Comparison of ENCODE assay signal across 8 cellular contexts in genomic region chr1:226110249-226111108, GRCh38. TPM values are rescaled to one million over a fixed set of nuclear protein-coding genes. Genes with fewer than 3 reads are reported as not detected.
DNase-seq lines count a peak whose midpoint lies in the region; ATAC-seq and TF ChIP-seq lines count a peak whose summit lies in the region.

No MANE protein-coding gene starts in this region.

- H3K14ac ChIP-seq in neuronal stem cell (ENCODE audit: low read length): no peak overlapping the region

- peak overlapping the region; percentile 52 for H3K27ac ChIP-seq in CD8-positive, alpha-beta T cell (ENCODE audit: low read depth, low read length)
- H3K27ac ChIP-seq in Peyer's patch (peak overlapping the region; percentile 93 to 98 (median 96)), foreskin keratinocyte (peak overlapping the region; percentile 85), neuronal stem cell (replicated peaks; ENCODE audit: low read length) (no peak overlapping the region), thoracic aorta (peak overlapping the region; percentile 93 to 97)

- no peaks in the 10 kb centered on the region for H3K9me3 ChIP-seq in CD8-positive, alpha-beta T cell (ENCODE audit: low read length)
- H3K9me3 ChIP-seq in Peyer's patch: no peaks in the 10 kb centered on the region
- H3K9me3 ChIP-seq in neuronal stem cell (replicated peaks in 1 of 2; ENCODE audit: control insufficient read depth in 2 of 2, insufficient read depth in 1 of 2, low read depth in 1 of 2, low read length in 2 of 2): no peaks in the 10 kb centered on the region
- H3K9me3 ChIP-seq in thoracic aorta: no peaks in the 10 kb centered on the region

- peak overlapping the region; percentile 89 for H3K4me2 ChIP-seq in neuronal stem cell (ENCODE audit: insufficient read depth, low read length, poor library complexity, severe bottlenecking)

- peak overlapping the region; percentile 63 for H3K4me3 ChIP-seq in CD8-positive, alpha-beta T cell (ENCODE audit: low read depth, low read length)
- peak overlapping the region; percentile 59 to 79 (median 71) for H3K4me3 ChIP-seq in Peyer's patch
- H3K4me3 ChIP-seq in neuronal stem cell (ENCODE audit: low read length in 2 of 2): peak overlapping the region; percentile 71 to 84
- H3K4me3 ChIP-seq in thoracic aorta: peak overlapping the region; percentile 77

- peak overlapping the region; percentile 68 for H3K9ac ChIP-seq in neuronal stem cell (ENCODE audit: low read depth, low read length, poor library complexity)

- no peaks in the 10 kb centered on the region for H3K27me3 ChIP-seq in CD8-positive, alpha-beta T cell (ENCODE audit: insufficient read depth, low read length)
- H3K27me3 ChIP-seq in Peyer's patch (no peaks in the 10 kb centered on the region), foreskin keratinocyte (no peaks in the 10 kb centered on the region), neuronal stem cell (ENCODE audit: control insufficient read depth in 3 of 3, insufficient read depth in 3 of 3, low read depth in 1 of 3, low read length in 3 of 3) (peaks cover 0 to 8% (median 0%) of the 10 kb centered on the region in 3 experiments), thoracic aorta (replicated peaks; ENCODE audit: insufficient read depth) (no peaks in the 10 kb centered on the region)

- H3K79me1 ChIP-seq in neuronal stem cell (ENCODE audit: low read depth, low read length): no peaks in the 10 kb centered on the region

- no peaks in the 10 kb centered on the region for H3K36me3 ChIP-seq in CD8-positive, alpha-beta T cell (ENCODE audit: insufficient read depth, low read length)
- H3K36me3 ChIP-seq in Peyer's patch (no peaks in the 10 kb centered on the region), neuronal stem cell (replicated peaks in 1 of 2; ENCODE audit: control insufficient read depth in 2 of 2, insufficient read depth in 2 of 2, low read length in 2 of 2) (no peaks in the 10 kb centered on the region), thoracic aorta (no peaks in the 10 kb centered on the region)

- TF ChIP-seq POLR2A in Peyer's patch (IDR thresholded peaks at IDR 0.05): no peak

- peak overlapping the region; percentile 94 for H3K4me3 Mint-ChIP-seq in CD8-positive, alpha-beta T cell

- H3K27ac Mint-ChIP-seq in CD8-positive, alpha-beta T cell: peak overlapping the region; percentile 60

- H3K4me1 Mint-ChIP-seq in CD8-positive, alpha-beta T cell (ENCODE audit: low read depth): peaks cover 18% of the 10 kb centered on the region

- no CpG with 5 or more reads among the region's 73 CpGs for WGBS in neuronal stem cell (ENCODE audit: extremely low coverage in 2 of 2, insufficient read length in 2 of 2, insufficient replicate concordance in 1 of 2), 2 donors

- peak overlapping the region; percentile 66 for H2BK12ac ChIP-seq in neuronal stem cell (ENCODE audit: low read length)

- no peaks in the 10 kb centered on the region for H3K36me3 Mint-ChIP-seq in CD8-positive, alpha-beta T cell

- POLR2A ChIA-PET in CD8-positive, alpha-beta T cell (lab: Charles Lee): interaction anchor here (1.0 to 3.3 kb wide), 8 partner anchors 10 to 666 kb away, joined by 3 to 20 read pairs (median 6); partner anchors contain the start of genes H3-3A and SDE2

- DNase-seq in CD8-positive, alpha-beta T cell: peak; percentile 24 to 74 (median 48)
- DNase-seq in GM19238 (ENCODE audit: insufficient read length, low spot score): peak; percentile 98
- peak; percentile 74 to 90 (median 77) for DNase-seq in Peyer's patch
- peak; percentile 47 for DNase-seq in activated gamma-delta T cell treated with Interleukin-2 at 50 U/mL for 16 hours
- no peak for DNase-seq in foreskin keratinocyte
- peak; percentile 53 for DNase-seq in neuronal stem cell (ENCODE audit: low spot score)
- DNase-seq in thoracic aorta (ENCODE audit: low spot score): peak; percentile 50

- peak overlapping the region; percentile 95 for H2AFZ ChIP-seq in neuronal stem cell (ENCODE audit: low read length)

- H4K91ac ChIP-seq in neuronal stem cell (ENCODE audit: low read depth, low read length, poor library complexity): no peak overlapping the region

- H3K27me3 Mint-ChIP-seq in CD8-positive, alpha-beta T cell (ENCODE audit: low read depth): no peaks in the 10 kb centered on the region

- no peak overlapping the region for H2BK5ac ChIP-seq in neuronal stem cell (ENCODE audit: low read length)

- peaks cover 11% of the 10 kb centered on the region for H3K4me1 ChIP-seq in CD8-positive, alpha-beta T cell (ENCODE audit: insufficient read depth, low read length)
- H3K4me1 ChIP-seq in Peyer's patch (peaks cover 0 to 13% (median 11%) of the 10 kb centered on the region in 4 donors), foreskin keratinocyte (peaks cover 4% of the 10 kb centered on the region), neuronal stem cell (ENCODE audit: control insufficient read depth in 2 of 2, insufficient read depth in 1 of 2, low read depth in 1 of 2, low read length in 2 of 2) (peaks cover 10 to 18% of the 10 kb centered on the region in 2 donors), thoracic aorta (ENCODE audit: control insufficient read depth in 1 of 2, low read depth in 2 of 2) (peaks cover 27 to 49% of the 10 kb centered on the region in 2 donors)

- no peak overlapping the region for H2BK120ac ChIP-seq in neuronal stem cell (ENCODE audit: low read depth, low read length)

- no peak overlapping the region for H3K4ac ChIP-seq in neuronal stem cell (ENCODE audit: low read length)

- H3K23ac ChIP-seq in neuronal stem cell (ENCODE audit: low read depth, low read length, poor library complexity): peak overlapping the region; percentile 75

- H2AK5ac ChIP-seq in neuronal stem cell (ENCODE audit: low read depth, low read length): no peak overlapping the region

- peak; percentile 57 for ATAC-seq in CD8-positive, alpha-beta T cell
- ATAC-seq in HG03354 (IDR thresholded peaks at IDR 0.05; ENCODE audit: poor library complexity, severe bottlenecking, unreplicated experiment) (peak; percentile 76), foreskin keratinocyte (peak; percentile 45), thoracic aorta (ENCODE audit: insufficient number of reproducible peaks, low FRiP score, low read depth) (peak; percentile 74)

- TF ChIP-seq CTCF in CD8-positive, alpha-beta T cell (IDR thresholded peaks at IDR 0.05): no peak
- TF ChIP-seq CTCF in Peyer's patch (IDR thresholded peaks at IDR 0.05): peak in 2 of 6 experiments; percentile 2
- TF ChIP-seq CTCF in foreskin keratinocyte (conservative IDR thresholded peaks at IDR 0.05): no peak
- TF ChIP-seq CTCF in thoracic aorta (IDR thresholded peaks at IDR 0.05): no peak

- no peak overlapping the region for H4K8ac ChIP-seq in neuronal stem cell (ENCODE audit: low read depth, low read length)

- intact Hi-C loops in CD8-positive, alpha-beta T cell (cut with DNase I, micrococcal nuclease): loop anchor here (1.0 to 2.0 kb wide), 4 partner anchors 11 to 50 kb away; no protein-coding TSS in a partner anchor

- peak overlapping the region; percentile 96 for H3K18ac ChIP-seq in neuronal stem cell (ENCODE audit: low read length)

- no peak overlapping the region for H2BK15ac ChIP-seq in neuronal stem cell (ENCODE audit: low read length)

- CTCF ChIA-PET in CD8-positive, alpha-beta T cell (lab: Charles Lee): interaction anchor here (1.0 to 3.8 kb wide), 8 partner anchors 9 to 223 kb away, joined by 3 to 27 read pairs (median 5); no protein-coding TSS in a partner anchor

- no peaks in the 10 kb centered on the region for H3K9me3 Mint-ChIP-seq in CD8-positive, alpha-beta T cell

RNA-seq across cellular contexts. Expression of gene H3-3A, which starts 48.0 kb away (rescaled TPM):
- 100 to 1,000 TPM; 439 to 447 TPM for total RNA-seq in CD8-positive, alpha-beta T cell
- total RNA-seq in Peyer's patch: 100 to 1,000 TPM; 202 to 340 (median 291) TPM
- 237 and 245 TPM in 2 replicates for total RNA-seq in foreskin keratinocyte
- 313 and 327 TPM in 2 replicates for polyA plus RNA-seq in foreskin keratinocyte
- polyA plus RNA-seq in neuronal stem cell (2013, experiment 1 of 2): 2,556 TPM
- polyA plus RNA-seq in neuronal stem cell (2013, experiment 2 of 2): 2,683 TPM
- 100 to 1,000 TPM; 226 to 258 TPM for total RNA-seq in thoracic aorta

Comparison
In these comparisons a context has a peak if more than half of its experiments do, and no peak if none do; other contexts are left out.
1. DNase-seq: peak in CD8-positive, alpha-beta T cell (7 of 7), GM19238 (single experiment), Peyer's patch (3 of 3), activated gamma-delta T cell treated with Interleukin-2 at 50 U/mL for 16 hours (single experiment), neuronal stem cell (single experiment) and thoracic aorta (single experiment); none in foreskin keratinocyte (0 of 2).
2. Peak in every context shown above with its lines, with median percentiles within 50 percentile points of each other: ATAC-seq and H3K4me3 ChIP-seq.